Comparison of ENCODE assay signal across 1 cellular context in the genomic region with DNA sequence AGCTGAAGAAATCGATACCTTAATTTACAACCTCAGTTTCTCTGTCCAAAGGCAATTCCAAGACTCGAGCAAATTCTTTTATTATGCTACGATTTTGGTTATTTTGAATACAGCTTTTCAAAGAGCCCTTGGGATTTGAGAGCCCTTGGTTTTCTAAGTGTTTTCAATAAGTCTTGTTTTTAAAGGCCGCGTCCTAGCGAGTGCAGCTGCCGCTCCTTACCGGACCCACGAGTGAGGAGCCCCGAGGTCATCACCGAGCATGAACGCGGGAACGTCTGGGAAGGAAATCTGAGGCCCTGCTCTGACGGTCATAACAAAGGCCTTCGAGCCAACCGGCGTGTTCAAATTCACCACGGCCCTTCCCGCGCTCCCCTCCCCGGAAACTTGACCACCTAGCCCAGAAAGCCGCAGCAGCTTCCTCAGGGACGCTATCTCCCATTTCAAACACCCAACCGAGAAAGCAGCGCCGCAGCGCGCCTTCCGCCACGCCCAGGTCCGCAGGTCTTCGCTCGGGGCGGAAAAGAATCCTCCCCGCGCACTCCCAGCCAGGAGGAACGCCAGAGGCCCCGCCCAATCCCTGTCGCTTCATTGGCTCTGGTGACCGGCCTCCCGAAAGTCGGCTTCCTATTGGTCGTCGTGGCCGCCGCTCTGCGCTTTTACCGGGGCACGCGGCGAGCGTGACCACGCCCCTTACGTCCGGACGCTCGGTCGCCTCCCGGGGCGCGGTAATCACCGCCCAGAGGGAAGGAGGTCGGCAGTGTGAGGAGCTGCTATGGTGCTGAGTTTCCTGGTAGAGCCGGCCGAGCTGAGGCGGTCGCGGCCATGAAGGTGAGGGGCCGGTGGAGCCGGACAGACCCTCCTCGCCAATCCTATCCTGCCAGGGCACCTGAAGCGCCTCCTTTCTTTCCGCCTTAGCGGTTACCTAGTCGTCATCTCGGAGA.
TF ChIP-seq lines count a peak whose summit lies in the region.

A gene with protein sequence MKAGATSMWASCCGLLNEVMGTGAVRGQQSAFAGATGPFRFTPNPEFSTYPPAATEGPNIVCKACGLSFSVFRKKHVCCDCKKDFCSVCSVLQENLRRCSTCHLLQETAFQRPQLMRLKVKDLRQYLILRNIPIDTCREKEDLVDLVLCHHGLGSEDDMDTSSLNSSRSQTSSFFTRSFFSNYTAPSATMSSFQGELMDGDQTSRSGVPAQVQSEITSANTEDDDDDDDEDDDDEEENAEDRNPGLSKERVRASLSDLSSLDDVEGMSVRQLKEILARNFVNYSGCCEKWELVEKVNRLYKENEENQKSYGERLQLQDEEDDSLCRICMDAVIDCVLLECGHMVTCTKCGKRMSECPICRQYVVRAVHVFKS (plus strand): TSS at position 728 of the 941 bp plus-strand sequence. CDS start 95 bp downstream, at position 823.

TF ChIP-seq in K562, 482 proteins besides CTCF, POLR2A, EP300 and RAD21 (continued from another document and continues in another):
- TF ChIP-seq, protein P1, sequence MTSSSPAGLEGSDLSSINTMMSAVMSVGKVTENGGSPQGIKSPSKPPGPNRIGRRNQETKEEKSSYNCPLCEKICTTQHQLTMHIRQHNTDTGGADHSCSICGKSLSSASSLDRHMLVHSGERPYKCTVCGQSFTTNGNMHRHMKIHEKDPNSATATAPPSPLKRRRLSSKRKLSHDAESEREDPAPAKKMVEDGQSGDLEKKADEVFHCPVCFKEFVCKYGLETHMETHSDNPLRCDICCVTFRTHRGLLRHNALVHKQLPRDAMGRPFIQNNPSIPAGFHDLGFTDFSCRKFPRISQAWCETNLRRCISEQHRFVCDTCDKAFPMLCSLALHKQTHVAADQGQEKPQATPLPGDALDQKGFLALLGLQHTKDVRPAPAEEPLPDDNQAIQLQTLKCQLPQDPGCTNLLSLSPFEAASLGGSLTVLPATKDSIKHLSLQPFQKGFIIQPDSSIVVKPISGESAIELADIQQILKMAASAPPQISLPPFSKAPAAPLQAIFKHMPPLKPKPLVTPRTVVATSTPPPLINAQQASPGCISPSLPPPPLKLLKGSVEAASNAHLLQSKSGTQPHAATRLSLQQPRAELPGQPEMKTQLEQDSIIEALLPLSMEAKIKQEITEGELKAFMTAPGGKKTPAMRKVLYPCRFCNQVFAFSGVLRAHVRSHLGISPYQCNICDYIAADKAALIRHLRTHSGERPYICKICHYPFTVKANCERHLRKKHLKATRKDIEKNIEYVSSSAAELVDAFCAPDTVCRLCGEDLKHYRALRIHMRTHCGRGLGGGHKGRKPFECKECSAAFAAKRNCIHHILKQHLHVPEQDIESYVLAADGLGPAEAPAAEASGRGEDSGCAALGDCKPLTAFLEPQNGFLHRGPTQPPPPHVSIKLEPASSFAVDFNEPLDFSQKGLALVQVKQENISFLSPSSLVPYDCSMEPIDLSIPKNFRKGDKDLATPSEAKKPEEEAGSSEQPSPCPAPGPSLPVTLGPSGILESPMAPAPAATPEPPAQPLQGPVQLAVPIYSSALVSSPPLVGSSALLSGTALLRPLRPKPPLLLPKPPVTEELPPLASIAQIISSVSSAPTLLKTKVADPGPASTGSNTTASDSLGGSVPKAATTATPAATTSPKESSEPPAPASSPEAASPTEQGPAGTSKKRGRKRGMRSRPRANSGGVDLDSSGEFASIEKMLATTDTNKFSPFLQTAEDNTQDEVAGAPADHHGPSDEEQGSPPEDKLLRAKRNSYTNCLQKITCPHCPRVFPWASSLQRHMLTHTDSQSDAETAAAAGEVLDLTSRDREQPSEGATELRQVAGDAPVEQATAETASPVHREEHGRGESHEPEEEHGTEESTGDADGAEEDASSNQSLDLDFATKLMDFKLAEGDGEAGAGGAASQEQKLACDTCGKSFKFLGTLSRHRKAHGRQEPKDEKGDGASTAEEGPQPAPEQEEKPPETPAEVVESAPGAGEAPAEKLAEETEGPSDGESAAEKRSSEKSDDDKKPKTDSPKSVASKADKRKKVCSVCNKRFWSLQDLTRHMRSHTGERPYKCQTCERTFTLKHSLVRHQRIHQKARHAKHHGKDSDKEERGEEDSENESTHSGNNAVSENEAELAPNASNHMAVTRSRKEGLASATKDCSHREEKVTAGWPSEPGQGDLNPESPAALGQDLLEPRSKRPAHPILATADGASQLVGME (CRISPR knock-in tag; IDR thresholded peaks at IDR 0.05): no peak
- TF ChIP-seq CBX1 (IDR thresholded peaks at IDR 0.05; ENCODE audit: low read depth): no peak
- TF ChIP-seq CHD2 (IDR thresholded peaks at IDR 0.05; ENCODE audit: low read depth, low read length): peak; percentile 74
- TF ChIP-seq KLF1 (tag; IDR thresholded peaks at IDR 0.05): peak; percentile 90
- peak; percentile 34; the same call in 1 of the 2 replicates for TF ChIP-seq NR1H2 (CRISPR knock-in tag; IDR thresholded peaks at IDR 0.05)
- TF ChIP-seq ZNF586 (CRISPR knock-in tag; conservative IDR thresholded peaks at IDR 0.05): no peak
- TF ChIP-seq, protein P2, sequence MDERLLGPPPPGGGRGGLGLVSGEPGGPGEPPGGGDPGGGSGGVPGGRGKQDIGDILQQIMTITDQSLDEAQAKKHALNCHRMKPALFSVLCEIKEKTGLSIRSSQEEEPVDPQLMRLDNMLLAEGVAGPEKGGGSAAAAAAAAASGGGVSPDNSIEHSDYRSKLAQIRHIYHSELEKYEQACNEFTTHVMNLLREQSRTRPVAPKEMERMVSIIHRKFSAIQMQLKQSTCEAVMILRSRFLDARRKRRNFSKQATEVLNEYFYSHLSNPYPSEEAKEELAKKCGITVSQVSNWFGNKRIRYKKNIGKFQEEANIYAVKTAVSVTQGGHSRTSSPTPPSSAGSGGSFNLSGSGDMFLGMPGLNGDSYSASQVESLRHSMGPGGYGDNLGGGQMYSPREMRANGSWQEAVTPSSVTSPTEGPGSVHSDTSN (CRISPR knock-in tag; IDR thresholded peaks at IDR 0.05; ENCODE audit: low read depth): peak; percentile 95
- TF ChIP-seq, protein P2 (tag; conservative IDR thresholded peaks at IDR 0.05; ENCODE audit: low read depth): peak; percentile 98
- TF ChIP-seq, protein P3, sequence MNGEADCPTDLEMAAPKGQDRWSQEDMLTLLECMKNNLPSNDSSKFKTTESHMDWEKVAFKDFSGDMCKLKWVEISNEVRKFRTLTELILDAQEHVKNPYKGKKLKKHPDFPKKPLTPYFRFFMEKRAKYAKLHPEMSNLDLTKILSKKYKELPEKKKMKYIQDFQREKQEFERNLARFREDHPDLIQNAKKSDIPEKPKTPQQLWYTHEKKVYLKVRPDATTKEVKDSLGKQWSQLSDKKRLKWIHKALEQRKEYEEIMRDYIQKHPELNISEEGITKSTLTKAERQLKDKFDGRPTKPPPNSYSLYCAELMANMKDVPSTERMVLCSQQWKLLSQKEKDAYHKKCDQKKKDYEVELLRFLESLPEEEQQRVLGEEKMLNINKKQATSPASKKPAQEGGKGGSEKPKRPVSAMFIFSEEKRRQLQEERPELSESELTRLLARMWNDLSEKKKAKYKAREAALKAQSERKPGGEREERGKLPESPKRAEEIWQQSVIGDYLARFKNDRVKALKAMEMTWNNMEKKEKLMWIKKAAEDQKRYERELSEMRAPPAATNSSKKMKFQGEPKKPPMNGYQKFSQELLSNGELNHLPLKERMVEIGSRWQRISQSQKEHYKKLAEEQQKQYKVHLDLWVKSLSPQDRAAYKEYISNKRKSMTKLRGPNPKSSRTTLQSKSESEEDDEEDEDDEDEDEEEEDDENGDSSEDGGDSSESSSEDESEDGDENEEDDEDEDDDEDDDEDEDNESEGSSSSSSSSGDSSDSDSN (IDR thresholded peaks at IDR 0.05; ENCODE audit: borderline replicate concordance in 1 of 2, low read depth in 2 of 2, low read length in 2 of 2): peak; percentile 60 to 94; a peak in 3 of 4 replicates
- peak; percentile 4 for TF ChIP-seq SMAD4 (CRISPR knock-in tag; conservative IDR thresholded peaks at IDR 0.05)
- TF ChIP-seq KDM2B (CRISPR knock-in tag; IDR thresholded peaks at IDR 0.05): no peak
- TF ChIP-seq SAP30 (IDR thresholded peaks at IDR 0.05; ENCODE audit: borderline replicate concordance, insufficient read depth, low read depth, low read length, poor library complexity, severe bottlenecking): peak; percentile 52
- TF ChIP-seq, protein P4, sequence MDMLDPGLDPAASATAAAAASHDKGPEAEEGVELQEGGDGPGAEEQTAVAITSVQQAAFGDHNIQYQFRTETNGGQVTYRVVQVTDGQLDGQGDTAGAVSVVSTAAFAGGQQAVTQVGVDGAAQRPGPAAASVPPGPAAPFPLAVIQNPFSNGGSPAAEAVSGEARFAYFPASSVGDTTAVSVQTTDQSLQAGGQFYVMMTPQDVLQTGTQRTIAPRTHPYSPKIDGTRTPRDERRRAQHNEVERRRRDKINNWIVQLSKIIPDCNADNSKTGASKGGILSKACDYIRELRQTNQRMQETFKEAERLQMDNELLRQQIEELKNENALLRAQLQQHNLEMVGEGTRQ (CRISPR knock-in tag; IDR thresholded peaks at IDR 0.05): peak; percentile 77
- TF ChIP-seq HDGF (IDR thresholded peaks at IDR 0.05): no peak
- TF ChIP-seq FUS (optimal IDR thresholded peaks at IDR 0.05; ENCODE audit: low read depth, low read length): no peak
- TF ChIP-seq CBX3 (IDR thresholded peaks at IDR 0.05; ENCODE audit: borderline replicate concordance in 1 of 2, low read length in 2 of 2): peak in 1 of 2 experiments; percentile 70; a peak in 1 of 3 replicates
- peak in 1 of 2 experiments; percentile 47; a peak in 1 of 4 replicates for TF ChIP-seq KDM4B (IDR thresholded peaks at IDR 0.05; ENCODE audit: borderline replicate concordance in 2 of 2, low read depth in 1 of 2)
- TF ChIP-seq, protein P5, sequence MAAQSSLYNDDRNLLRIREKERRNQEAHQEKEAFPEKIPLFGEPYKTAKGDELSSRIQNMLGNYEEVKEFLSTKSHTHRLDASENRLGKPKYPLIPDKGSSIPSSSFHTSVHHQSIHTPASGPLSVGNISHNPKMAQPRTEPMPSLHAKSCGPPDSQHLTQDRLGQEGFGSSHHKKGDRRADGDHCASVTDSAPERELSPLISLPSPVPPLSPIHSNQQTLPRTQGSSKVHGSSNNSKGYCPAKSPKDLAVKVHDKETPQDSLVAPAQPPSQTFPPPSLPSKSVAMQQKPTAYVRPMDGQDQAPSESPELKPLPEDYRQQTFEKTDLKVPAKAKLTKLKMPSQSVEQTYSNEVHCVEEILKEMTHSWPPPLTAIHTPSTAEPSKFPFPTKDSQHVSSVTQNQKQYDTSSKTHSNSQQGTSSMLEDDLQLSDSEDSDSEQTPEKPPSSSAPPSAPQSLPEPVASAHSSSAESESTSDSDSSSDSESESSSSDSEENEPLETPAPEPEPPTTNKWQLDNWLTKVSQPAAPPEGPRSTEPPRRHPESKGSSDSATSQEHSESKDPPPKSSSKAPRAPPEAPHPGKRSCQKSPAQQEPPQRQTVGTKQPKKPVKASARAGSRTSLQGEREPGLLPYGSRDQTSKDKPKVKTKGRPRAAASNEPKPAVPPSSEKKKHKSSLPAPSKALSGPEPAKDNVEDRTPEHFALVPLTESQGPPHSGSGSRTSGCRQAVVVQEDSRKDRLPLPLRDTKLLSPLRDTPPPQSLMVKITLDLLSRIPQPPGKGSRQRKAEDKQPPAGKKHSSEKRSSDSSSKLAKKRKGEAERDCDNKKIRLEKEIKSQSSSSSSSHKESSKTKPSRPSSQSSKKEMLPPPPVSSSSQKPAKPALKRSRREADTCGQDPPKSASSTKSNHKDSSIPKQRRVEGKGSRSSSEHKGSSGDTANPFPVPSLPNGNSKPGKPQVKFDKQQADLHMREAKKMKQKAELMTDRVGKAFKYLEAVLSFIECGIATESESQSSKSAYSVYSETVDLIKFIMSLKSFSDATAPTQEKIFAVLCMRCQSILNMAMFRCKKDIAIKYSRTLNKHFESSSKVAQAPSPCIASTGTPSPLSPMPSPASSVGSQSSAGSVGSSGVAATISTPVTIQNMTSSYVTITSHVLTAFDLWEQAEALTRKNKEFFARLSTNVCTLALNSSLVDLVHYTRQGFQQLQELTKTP (IDR thresholded peaks at IDR 0.05; ENCODE audit: low read depth in 1 of 2, partially characterized antibody in 2 of 2): peak; percentile 40 to 50
- TF ChIP-seq, protein P6, sequence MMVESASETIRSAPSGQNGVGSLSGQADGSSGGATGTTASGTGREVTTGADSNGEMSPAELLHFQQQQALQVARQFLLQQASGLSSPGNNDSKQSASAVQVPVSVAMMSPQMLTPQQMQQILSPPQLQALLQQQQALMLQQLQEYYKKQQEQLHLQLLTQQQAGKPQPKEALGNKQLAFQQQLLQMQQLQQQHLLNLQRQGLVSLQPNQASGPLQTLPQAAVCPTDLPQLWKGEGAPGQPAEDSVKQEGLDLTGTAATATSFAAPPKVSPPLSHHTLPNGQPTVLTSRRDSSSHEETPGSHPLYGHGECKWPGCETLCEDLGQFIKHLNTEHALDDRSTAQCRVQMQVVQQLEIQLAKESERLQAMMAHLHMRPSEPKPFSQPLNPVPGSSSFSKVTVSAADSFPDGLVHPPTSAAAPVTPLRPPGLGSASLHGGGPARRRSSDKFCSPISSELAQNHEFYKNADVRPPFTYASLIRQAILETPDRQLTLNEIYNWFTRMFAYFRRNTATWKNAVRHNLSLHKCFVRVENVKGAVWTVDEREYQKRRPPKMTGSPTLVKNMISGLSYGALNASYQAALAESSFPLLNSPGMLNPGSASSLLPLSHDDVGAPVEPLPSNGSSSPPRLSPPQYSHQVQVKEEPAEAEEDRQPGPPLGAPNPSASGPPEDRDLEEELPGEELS (CRISPR knock-in tag; IDR thresholded peaks at IDR 0.05; ENCODE audit: borderline replicate concordance): peak; percentile 78; the same call in 1 of the 2 replicates
- TF ChIP-seq ZNF197 (CRISPR knock-in tag; IDR thresholded peaks at IDR 0.05; ENCODE audit: low read depth): no peak
- peak; percentile 84 for TF ChIP-seq NFYB (IDR thresholded peaks at IDR 0.05; ENCODE audit: extremely low read depth, insufficient read length)
- TF ChIP-seq SRSF7 (optimal IDR thresholded peaks at IDR 0.05; ENCODE audit: low read depth, low read length): no peak
- TF ChIP-seq NELFE (IDR thresholded peaks at IDR 0.05; ENCODE audit: insufficient read depth, insufficient read length): peak; percentile 49
